ENCODE assay signal across 9 cellular contexts in the genomic region with DNA sequence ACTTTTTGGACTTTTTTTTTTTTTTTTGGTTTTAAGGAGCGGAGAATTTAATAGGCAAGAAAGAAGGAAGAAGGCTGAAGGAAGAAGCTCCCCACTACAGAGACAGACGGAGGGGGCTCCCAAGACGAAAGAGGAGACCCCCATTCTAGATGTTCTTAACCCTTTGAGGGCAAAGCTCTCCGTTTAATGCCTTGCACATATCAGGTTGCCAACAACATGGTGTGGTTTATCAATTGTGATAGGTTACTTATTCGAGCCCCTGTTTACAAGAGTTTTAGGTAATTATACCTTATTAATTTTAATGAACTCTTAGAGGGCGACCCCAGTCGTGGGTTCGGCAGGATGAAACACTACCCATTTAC. TPM values are rescaled to one million over a fixed set of nuclear protein-coding genes. Genes with fewer than 3 reads are reported as not detected.
DNase-seq lines count a peak whose midpoint lies in the region; ATAC-seq, FAIRE-seq and TF ChIP-seq lines count a peak whose summit lies in the region.
"Had no signal": no experiment of that assay in that cellular context is flagged by ENCODE, and none has a peak within 500 bp of the region (broad histone marks: within the 10 kb centered on the region; RNA-seq: fewer than 3 reads in every experiment).

No MANE protein-coding gene starts in this region.

- 6% methylated on average over 8 of the region's 8 CpGs for WGBS in hepatocyte (ENCODE audit: low lambda C conversion rate, missing lambda C conversion rate)
- WGBS in small intestine, 3 donors = 2 to 17% (median 8%) methylated on average over 8 of the region's 8 CpGs

- peak overlapping the region; percentile 100 for H3K27ac Mint-ChIP-seq in activated CD4-positive, alpha-beta memory T cell treated with anti-CD3 and anti-CD28 coated beads for 36 hours

- peaks cover 32% of the 10 kb centered on the region for H3K79me2 ChIP-seq in hepatocyte

- intact Hi-C loops in activated CD4-positive, alpha-beta memory T cell treated with anti-CD3 and anti-CD28 coated beads for 36 hours (cut with micrococcal nuclease) = loop anchor here (5.0 to 10.0 kb wide), 2 partner anchors 36 to 1359 kb away; no protein-coding TSS in a partner anchor
- intact Hi-C loops in left colon (cut with DNase I, micrococcal nuclease) = no loop called here

- H3K27ac ChIP-seq in hepatocyte (peak overlapping the region; percentile 96), small intestine (ENCODE audit: low read depth in 1 of 2, low read length in 1 of 2) (peak overlapping the region; percentile 79 to 98)

- POLR2A ChIA-PET in activated CD4-positive, alpha-beta memory T cell treated with anti-CD3 and anti-CD28 coated beads for 36 hours (lab: Charles Lee) = interaction anchor here (1.2 to 2.8 kb wide), 6 partner anchors 9 to 319 kb away, joined by 3 to 14 read pairs (median 10); partner anchors contain the start of gene GEMIN2

- H3K9me3 Mint-ChIP-seq in activated CD4-positive, alpha-beta memory T cell treated with anti-CD3 and anti-CD28 coated beads for 36 hours = no peaks in the 10 kb centered on the region

- ATAC-seq in GM21717 (IDR thresholded peaks at IDR 0.05; ENCODE audit: unreplicated experiment) (no peak), left colon (no peak)

- H3K36me3 Mint-ChIP-seq in activated CD4-positive, alpha-beta memory T cell treated with anti-CD3 and anti-CD28 coated beads for 36 hours = peaks cover 6% of the 10 kb centered on the region

- peaks cover 14% of the 10 kb centered on the region for H4K20me1 ChIP-seq in hepatocyte (ENCODE audit: insufficient read depth, poor library complexity, severe bottlenecking)

- H3K27me3 ChIP-seq in hepatocyte (no peaks in the 10 kb centered on the region), small intestine (ENCODE audit: control insufficient read depth in 2 of 2, insufficient read depth in 2 of 2, low read length in 2 of 2) (no peaks in the 10 kb centered on the region)

- H3K4me2 ChIP-seq in hepatocyte = peak overlapping the region; percentile 73

- H3K4me3 ChIP-seq in hepatocyte (peak overlapping the region; percentile 15), small intestine (ENCODE audit: low read depth in 1 of 2, low read length in 2 of 2) (peak overlapping the region in 1 of 2 donors; percentile 37)

- CTCF ChIA-PET in activated CD4-positive, alpha-beta memory T cell treated with anti-CD3 and anti-CD28 coated beads for 36 hours (lab: Charles Lee) = interaction anchor here (1.8 kb wide), 1 partner anchor 14 kb away, joined by 5 read pairs; no protein-coding TSS in a partner anchor

- H3K4me1 ChIP-seq in hepatocyte (ENCODE audit: insufficient read depth) = peaks cover 15% of the 10 kb centered on the region
- H3K4me1 ChIP-seq in small intestine (ENCODE audit: control insufficient read depth in 2 of 2, insufficient read depth in 1 of 2, low read depth in 1 of 2, low read length in 1 of 2) = peaks cover 0 to 16% of the 10 kb centered on the region in 2 donors

- TF ChIP-seq CTCF in hepatocyte (IDR thresholded peaks at IDR 0.05; ENCODE audit: poor library complexity) = no peak
- TF ChIP-seq CTCF in GM13976 (IDR thresholded peaks at IDR 0.05; ENCODE audit: borderline replicate concordance, control extremely low read depth, extremely low read depth, insufficient read depth, missing control alignments) = no peak

- peak overlapping the region; percentile 70 for H2AFZ ChIP-seq in hepatocyte

- no peak for FAIRE-seq in small intestine (lab: Jason Lieb, UNC)
- FAIRE-seq: colon had no signal

- in situ Hi-C loops in GM13976 (cut with MboI; ENCODE audit: low sequenced_read_pairs, unreplicated experiment) = no loop called here

- H3K36me3 ChIP-seq in hepatocyte (replicated peaks; ENCODE audit: insufficient read depth, low read depth) (no peaks in the 10 kb centered on the region), small intestine (ENCODE audit: control insufficient read depth in 2 of 2, insufficient read depth in 2 of 2, low read length in 2 of 2) (no peaks in the 10 kb centered on the region)

- H3K9me3 ChIP-seq in hepatocyte (ENCODE audit: low read depth) = no peaks in the 10 kb centered on the region
- no peaks in the 10 kb centered on the region for H3K9me3 ChIP-seq in small intestine (ENCODE audit: control insufficient read depth, low read depth)

- H3K4me1 Mint-ChIP-seq in activated CD4-positive, alpha-beta memory T cell treated with anti-CD3 and anti-CD28 coated beads for 36 hours (ENCODE audit: low read depth) = peaks cover 33% of the 10 kb centered on the region

- no peaks in the 10 kb centered on the region for H3K27me3 Mint-ChIP-seq in activated CD4-positive, alpha-beta memory T cell treated with anti-CD3 and anti-CD28 coated beads for 36 hours

- H3K4me3 Mint-ChIP-seq in activated CD4-positive, alpha-beta memory T cell treated with anti-CD3 and anti-CD28 coated beads for 36 hours = peak overlapping the region; percentile 99

- no peaks in the 10 kb centered on the region for H3K9me2 ChIP-seq in hepatocyte (replicated peaks; ENCODE audit: insufficient read depth)

- peak in 2 of 3 experiments; percentile 33 to 65 for DNase-seq in NCI-H1417 (lab: John Stamatoyannopoulos, UW)
- DNase-seq in NCI-H1417 treated with DMSO at 0.1 percent for 48 hours (lab: John Stamatoyannopoulos, UW) = no peak
- DNase-seq in activated CD4-positive, alpha-beta memory T cell treated with anti-CD3 and anti-CD28 coated beads for 36 hours = no peak
- no peak for DNase-seq in hepatocyte (ENCODE audit: low spot score)
- DNase-seq in small intestine = peak; percentile 16
- DNase-seq in left colon = no peak
- no peak for DNase-seq in GM13976 (ENCODE audit: low spot score)

RNA-seq across cellular contexts. Expression of gene FBXO33, which starts 1.2 kb away (rescaled TPM):
- 10 to 100 TPM; 17.4 to 18.8 TPM for total RNA-seq in activated CD4-positive, alpha-beta memory T cell treated with anti-CD3 and anti-CD28 coated beads for 36 hours
- 14.5 and 19.4 TPM in 2 replicates for total RNA-seq in hepatocyte
- polyA plus RNA-seq in hepatocyte = 8.9 and 12.0 TPM in 2 replicates
- polyA plus RNA-seq in small intestine = 1 to 10 TPM; 3.8 to 5.0 (median 4.2) TPM
- 1 to 10 TPM; 6.9 to 9.3 TPM for total RNA-seq in left colon

Comparison
In these comparisons a context has a peak if more than half of its experiments do, and no peak if none do; other contexts are left out.
1. DNase-seq: peak in NCI-H1417 (2 of 3) and small intestine (single experiment); none in NCI-H1417 treated with DMSO at 0.1 percent for 48 hours (single experiment), activated CD4-positive, alpha-beta memory T cell treated with anti-CD3 and anti-CD28 coated beads for 36 hours (single experiment), hepatocyte (single experiment), left colon (0 of 2) and GM13976 (single experiment).